Comparison of ENCODE assay signal across 1 cellular context in genomic region chr1:224497714-224498573, GRCh38.
A peak's percentile ranks its signal among the peaks of the same experiment; 100 is the strongest.
TF ChIP-seq lines count a peak whose summit lies in the region.

No MANE protein-coding gene starts in this region.

TF ChIP-seq in K562, 482 proteins besides CTCF, POLR2A, EP300 and RAD21 (continued from another document):
- TF ChIP-seq RNF219 (CRISPR knock-in tag; IDR thresholded peaks at IDR 0.05) (no peak), MEIS2 (IDR thresholded peaks at IDR 0.05; ENCODE audit: partially characterized antibody) (peak; percentile 3), PBX2 (CRISPR knock-in tag; IDR thresholded peaks at IDR 0.05; ENCODE audit: low read depth) (no peak), PBX2 (tag; conservative IDR thresholded peaks at IDR 0.05; ENCODE audit: low read depth) (peak; percentile 22; the same call in 1 of the 2 replicates), ZBTB33 (CRISPR knock-in tag; IDR thresholded peaks at IDR 0.05) (peak; percentile 42; the same call in 1 of the 2 replicates), PHF21A (IDR thresholded peaks at IDR 0.05; ENCODE audit: borderline replicate concordance, low read depth) (no peak), YY1 (IDR thresholded peaks at IDR 0.05; ENCODE audit: borderline replicate concordance in 1 of 3, control insufficient read depth in 1 of 3, extremely low read depth in 1 of 3, insufficient read depth in 3 of 3, insufficient read length in 1 of 3, insufficient replicate concordance in 2 of 3, low read depth in 1 of 3, low read length in 2 of 3) (peak in 2 of 3 experiments; percentile 13 to 32), POLR2AphosphoS2 (IDR thresholded peaks at IDR 0.05; ENCODE audit: low read length) (no peak), PKNOX1 (IDR thresholded peaks at IDR 0.05) (peak; percentile 7; the same call in 1 of the 2 replicates), HIVEP1 (CRISPR knock-in tag; IDR thresholded peaks at IDR 0.05) (no peak), ZNF589 (CRISPR knock-in tag; IDR thresholded peaks at IDR 0.05; ENCODE audit: low read depth) (0 out of 2 replicates have a peak, but pooled peaks have one; percentile 24), FOSL1 (tag; conservative IDR thresholded peaks at IDR 0.05) (peak; percentile 60), NR2C2 (CRISPR knock-in tag; IDR thresholded peaks at IDR 0.05) (no peak), NR2C2 (tag; IDR thresholded peaks at IDR 0.05) (0 out of 2 replicates have a peak, but pooled peaks have one; percentile 19)
TF ChIP-seq in K562: peak in this region for 11.
